In genomic region chr13:93915269-93915809, GRCh38 we compare ENCODE assay signal across 22 cellular contexts.
A peak's percentile ranks its signal among the peaks of the same experiment; 100 is the strongest.
DNase-seq lines count a peak whose midpoint lies in the region; TF ChIP-seq lines count a peak whose summit lies in the region.
"Had no signal": no experiment of that assay in that cellular context is flagged by ENCODE, and none has a peak within 500 bp of the region (broad histone marks: within the 10 kb centered on the region; RNA-seq: fewer than 3 reads in every experiment).

No MANE protein-coding gene starts in this region.

- H3K27ac ChIP-seq in CD4-positive, alpha-beta memory T cell (ENCODE audit: low read depth, low read length) = no peak overlapping the region
- H3K27ac ChIP-seq in dorsolateral prefrontal cortex = no peak overlapping the region
- H3K27ac ChIP-seq: tibial nerve, VCaP had no signal

- peak; percentile 73 for DNase-seq in AG08395 (ENCODE audit: low spot score)
- DNase-seq in HFFc6 = peak; percentile 53
- DNase-seq in choroid plexus epithelial cell (ENCODE audit: low read depth) = peak; percentile 38
- peak; percentile 35 for DNase-seq in kidney tubule cell (ENCODE audit: low spot score)
- DNase-seq in COR-L47 (lab: John Stamatoyannopoulos, UW) = no peak
- no peak for DNase-seq in CD4-positive, alpha-beta memory T cell
- no peak for DNase-seq in dorsolateral prefrontal cortex
- no peak for DNase-seq in GM13977 (ENCODE audit: low spot score)
- DNase-seq: activated CD4-positive, alpha-beta T cell treated with anti-CD3 and anti-CD28 coated beads, Interleukin-2, amount 50 U/mL, for 48 hours; activated naive CD4-positive, alpha-beta T cell treated with Interleukin-2 at 50 U/mL for 16 hours; CD8-positive, alpha-beta T cell; dermis blood vessel endothelial cell; mesendoderm; NCI-H1105; NCI-H2107; NCI-H524 treated with DMSO at 0.1 percent for 48 hours; retina; stimulated activated naive CD4-positive, alpha-beta T cell treated with Interleukin-2 at 50 U/mL for 16 hours; T-cell had no signal

- H3K9me3 ChIP-seq in CD4-positive, alpha-beta memory T cell (ENCODE audit: control insufficient read depth in 1 of 2, low read length in 2 of 2) = no peaks in the 10 kb centered on the region
- H3K9me3 ChIP-seq: tibial nerve had no signal

- no peaks in the 10 kb centered on the region for H3K27me3 ChIP-seq in CD4-positive, alpha-beta memory T cell (ENCODE audit: insufficient read depth, low read length)
- no peaks in the 10 kb centered on the region for H3K27me3 ChIP-seq in dorsolateral prefrontal cortex
- H3K27me3 ChIP-seq: tibial nerve had no signal

- no peaks in the 10 kb centered on the region for H3K9me3 Mint-ChIP-seq in HFFc6
- H3K9me3 Mint-ChIP-seq in CD4-positive, alpha-beta memory T cell = no peaks in the 10 kb centered on the region
- H3K9me3 Mint-ChIP-seq: CD8-positive, alpha-beta T cell; T-cell had no signal

- peaks cover 18% of the 10 kb centered on the region for H3K4me1 Mint-ChIP-seq in HFFc6 (ENCODE audit: low read depth)
- peaks cover 0 to 1% (median 0%) of the 10 kb centered on the region in 4 donors for H3K4me1 Mint-ChIP-seq in CD4-positive, alpha-beta memory T cell

- no peaks in the 10 kb centered on the region for H3K4me1 ChIP-seq in CD4-positive, alpha-beta memory T cell (ENCODE audit: insufficient read depth, low read length)
- H3K4me1 ChIP-seq: tibial nerve had no signal

- peaks cover 4% of the 10 kb centered on the region for H3K27me3 Mint-ChIP-seq in HFFc6 (ENCODE audit: insufficient read depth)
- H3K27me3 Mint-ChIP-seq in CD4-positive, alpha-beta memory T cell = peaks cover 0 to 4% of the 10 kb centered on the region in 2 donors
- H3K27me3 Mint-ChIP-seq: brain had no signal

- in situ Hi-C loops in GM13977 (cut with MboI; ENCODE audit: low pct_unique_long_range_greater_than_20kb, low sequenced_read_pairs, unreplicated experiment) = no loop called here

- peak overlapping the region; percentile 20; the same call in 1 of the 2 replicates for H3K27ac Mint-ChIP-seq in HFFc6
- H3K27ac Mint-ChIP-seq in CD4-positive, alpha-beta memory T cell = no peak overlapping the region
- H3K27ac Mint-ChIP-seq: brain; CD8-positive, alpha-beta T cell; T-cell had no signal

- POLR2A ChIA-PET in CD4-positive, alpha-beta memory T cell (lab: Charles Lee; ENCODE audit: partially characterized antibody) = no interaction called here

- CTCF ChIA-PET in CD4-positive, alpha-beta memory T cell (lab: Charles Lee; ENCODE audit: partially characterized antibody) = no interaction called here

- TF ChIP-seq CTCF in HFFc6 (IDR thresholded peaks at IDR 0.05) = no peak
- no peak for TF ChIP-seq CTCF in choroid plexus epithelial cell (conservative IDR thresholded peaks at IDR 0.05; ENCODE audit: low read depth, low read length)
- TF ChIP-seq CTCF in dorsolateral prefrontal cortex (IDR thresholded peaks at IDR 0.05 in 54 of 56, conservative IDR thresholded peaks at IDR 0.05 in 2 of 56; ENCODE audit: low read depth in 1 of 56, partially characterized antibody in 56 of 56) = no peak
- no peak for TF ChIP-seq CTCF in GM13977 (IDR thresholded peaks at IDR 0.05; ENCODE audit: extremely low read depth, insufficient read depth, missing control alignments)

- H3K4me3 ChIP-seq in choroid plexus epithelial cell (ENCODE audit: low read depth, low read length) = no peak overlapping the region
- H3K4me3 ChIP-seq in CD4-positive, alpha-beta memory T cell (ENCODE audit: low read length in 2 of 2) = no peak overlapping the region
- no peak overlapping the region for H3K4me3 ChIP-seq in dorsolateral prefrontal cortex
- H3K4me3 ChIP-seq: tibial nerve had no signal

- H3K36me3 Mint-ChIP-seq in HFFc6 (ENCODE audit: low read depth) = no peaks in the 10 kb centered on the region
- H3K36me3 Mint-ChIP-seq in CD4-positive, alpha-beta memory T cell = no peaks in the 10 kb centered on the region
- H3K36me3 Mint-ChIP-seq: brain; CD8-positive, alpha-beta T cell; T-cell had no signal

- no peak overlapping the region for H3K4me3 Mint-ChIP-seq in HFFc6
- H3K4me3 Mint-ChIP-seq in CD4-positive, alpha-beta memory T cell = no peak overlapping the region
- H3K4me3 Mint-ChIP-seq: brain; CD8-positive, alpha-beta T cell; T-cell had no signal

- intact Hi-C loops in CD4-positive, alpha-beta memory T cell (cut with micrococcal nuclease) = no loop called here
- intact Hi-C loops in dorsolateral prefrontal cortex (cut with DNase I) = no loop called here

- H3K36me3 ChIP-seq in CD4-positive, alpha-beta memory T cell (ENCODE audit: insufficient read depth, low read length) = no peaks in the 10 kb centered on the region
- H3K36me3 ChIP-seq: tibial nerve had no signal

Comparison
In these comparisons a context has a peak if more than half of its experiments do, and no peak if none do; other contexts are left out.
1. DNase-seq: peak in AG08395 (single experiment), HFFc6 (single experiment), choroid plexus epithelial cell (single experiment) and kidney tubule cell (single experiment); none in COR-L47 (single experiment), CD4-positive, alpha-beta memory T cell (0 of 5), dorsolateral prefrontal cortex (0 of 10) and GM13977 (single experiment).